In the genomic region with DNA sequence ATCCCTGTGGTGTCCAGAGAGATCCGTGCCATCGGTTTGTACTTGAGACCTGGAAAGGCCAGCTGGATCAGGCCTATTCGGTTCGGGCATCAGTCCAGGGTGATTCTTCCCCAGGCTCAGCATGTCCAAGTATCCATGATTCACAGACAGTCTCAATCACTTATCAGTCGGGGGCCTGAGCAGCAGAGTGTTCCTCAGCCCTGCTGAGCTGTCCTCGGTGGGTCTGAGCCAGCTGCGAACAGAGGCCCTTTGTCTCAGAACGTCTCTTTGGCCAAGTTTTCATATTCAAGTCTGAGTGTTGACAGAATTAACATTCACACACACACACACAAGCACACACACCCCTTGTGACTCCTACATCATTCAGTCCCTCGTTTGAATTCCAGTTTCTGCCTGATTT, we compare ENCODE assay signal across 11 cellular contexts. TPM values are rescaled to one million over a fixed set of nuclear protein-coding genes. Genes with fewer than 3 reads are reported as not detected.
DNase-seq lines count a peak whose midpoint lies in the region; ATAC-seq and TF ChIP-seq lines count a peak whose summit lies in the region.
"Had no signal": no experiment of that assay in that cellular context is flagged by ENCODE, and none has a peak within 500 bp of the region (broad histone marks: within the 10 kb centered on the region; RNA-seq: fewer than 3 reads in every experiment).

No MANE protein-coding gene starts in this region.

- POLR2A ChIA-PET in PC-9 (lab: Charles Lee; ENCODE audit: unreplicated experiment) = no interaction called here

- peaks cover 7% of the 10 kb centered on the region for H3K4me1 ChIP-seq in PC-9 (replicated peaks; ENCODE audit: insufficient read depth)
- H3K4me1 ChIP-seq: Caco-2 had no signal

- H3K4me3 ChIP-seq in PC-9 = no peak overlapping the region

- no peak overlapping the region for H3K4me2 ChIP-seq in PC-9

- no peaks in the 10 kb centered on the region for H3K36me3 ChIP-seq in PC-9 (ENCODE audit: low read depth)

- H3F3A ChIP-seq in PC-9 (ENCODE audit: insufficient read depth, low read depth) = no peaks in the 10 kb centered on the region; the same call in none of the 2 replicates

- CTCF ChIA-PET in PC-9 (lab: Charles Lee) = no interaction called here

- no TSS peak for BruUV-seq in PC-9 (replicated peaks; lab: Mats Ljungman, UMichigan)

- peak overlapping the region in 4 of 5 experiments; percentile 74 to 94 (median 88) for H3K27ac Mint-ChIP-seq in brain

- H3K4me1 Mint-ChIP-seq in brain = peaks cover 11% of the 10 kb centered on the region

- no peaks in the 10 kb centered on the region for H4K20me1 ChIP-seq in PC-9 (ENCODE audit: insufficient read depth)

- no peak overlapping the region for H3K27ac ChIP-seq in PC-9

- H3K9me2 ChIP-seq in PC-9 (ENCODE audit: insufficient read depth) = no peaks in the 10 kb centered on the region

- intact Hi-C loops in sciatic nerve (cut with DNase I) (no loop called here), PC-9 (cut with micrococcal nuclease; ENCODE audit: unreplicated experiment) (no loop called here)

- DNase-seq in EH (ENCODE audit: low read depth) (peak; percentile 43), hippocampal formation (lab: John Stamatoyannopoulos, UW) (peak; percentile 83 to 94), sciatic nerve (ENCODE audit: low spot score) (peak; percentile 84), NCI-H2029 (lab: John Stamatoyannopoulos, UW) (no peak), GM13976 (ENCODE audit: low spot score) (no peak), NCI-H187 (lab: John Stamatoyannopoulos, UW) (no peak), PC-9 (no peak)
- DNase-seq: activated T-cell treated with anti-CD3 and anti-CD28 coated beads, Interleukin-2, amount 50 U/mL, for 1 hour; Caco-2; NCI-H526 had no signal

- H3K27me3 ChIP-seq in PC-9 (ENCODE audit: insufficient read depth, low read depth) = no peaks in the 10 kb centered on the region

- TF ChIP-seq CTCF in brain (conservative IDR thresholded peaks at IDR 0.05) (no peak), GM13976 (IDR thresholded peaks at IDR 0.05; ENCODE audit: borderline replicate concordance, control extremely low read depth, extremely low read depth, insufficient read depth, missing control alignments) (no peak), PC-9 (conservative IDR thresholded peaks at IDR 0.05) (no peak)

- peak overlapping the region in 1 of 5 experiments; percentile 25 for H3K4me3 Mint-ChIP-seq in brain

- H3K9me3 Mint-ChIP-seq in brain = no peaks in the 10 kb centered on the region

- H2AFZ ChIP-seq in PC-9 = no peak overlapping the region

- in situ Hi-C loops in GM13976 (cut with MboI; ENCODE audit: low sequenced_read_pairs, unreplicated experiment) = no loop called here

- ATAC-seq in sciatic nerve = peak; percentile 98

- no peaks in the 10 kb centered on the region for H3K79me2 ChIP-seq in PC-9 (ENCODE audit: low read depth)

- H3K27me3 Mint-ChIP-seq in brain = peaks cover 4% of the 10 kb centered on the region

- H3K36me3 Mint-ChIP-seq in brain = no peaks in the 10 kb centered on the region

- H3K9me3 ChIP-seq in PC-9 (ENCODE audit: insufficient read depth, low read depth) = no peaks in the 10 kb centered on the region
- H3K9me3 ChIP-seq: Caco-2 had no signal

RNA-seq across cellular contexts. Expression of a gene that starts 33.4 kb away (rescaled TPM):
- polyA plus RNA-seq in brain (ENCODE audit: insufficient read depth, low read depth, low replicate concordance) = 23.9 TPM
- total RNA-seq in sciatic nerve (105 TPM), PC-9 (2021) (149 and 188 TPM in 2 replicates)

Comparison
In these comparisons a context has a peak if more than half of its experiments do, and no peak if none do; other contexts are left out.
1. DNase-seq: peak in EH (single experiment), hippocampal formation (2 of 2) and sciatic nerve (single experiment); none in NCI-H2029 (single experiment), GM13976 (single experiment), NCI-H187 (0 of 2) and PC-9 (0 of 2).